ENCODE assay signal across 2 cellular contexts in genomic region chr3:184647405-184647936, GRCh38.
A peak's percentile ranks its signal among the peaks of the same experiment; 100 is the strongest.
TF ChIP-seq lines count a peak whose summit lies in the region.

No MANE protein-coding gene starts in this region.

TF ChIP-seq in liver, 16 proteins besides CTCF, POLR2A, EP300 and RAD21 (continued from another document):
- TF ChIP-seq REST (IDR thresholded peaks at IDR 0.05): no peak
- TF ChIP-seq NR2F2 (IDR thresholded peaks at IDR 0.05): peak; percentile 90
- no peak for TF ChIP-seq JUND (IDR thresholded peaks at IDR 0.05)
- TF ChIP-seq EGR1 (IDR thresholded peaks at IDR 0.05; ENCODE audit: low read depth in 2 of 2): no peak
- TF ChIP-seq YY1 (IDR thresholded peaks at IDR 0.05): no peak
- no peak for TF ChIP-seq HNF4A (conservative IDR thresholded peaks at IDR 0.05)
- TF ChIP-seq SP1 (IDR thresholded peaks at IDR 0.05): no peak
- no peak for TF ChIP-seq ZBTB33 (IDR thresholded peaks at IDR 0.05)
- TF ChIP-seq ATF3 (IDR thresholded peaks at IDR 0.05): no peak
- no peak for TF ChIP-seq GABPA (IDR thresholded peaks at IDR 0.05 in 1 of 2, conservative IDR thresholded peaks at IDR 0.05 in 1 of 2)
- TF ChIP-seq FOXA2 (IDR thresholded peaks at IDR 0.05): no peak
- TF ChIP-seq MAX (IDR thresholded peaks at IDR 0.05): no peak
- no peak for TF ChIP-seq HNF4G (IDR thresholded peaks at IDR 0.05)
- no peak for TF ChIP-seq FOXA1 (IDR thresholded peaks at IDR 0.05)

TF ChIP-seq in WTC11, 78 proteins besides CTCF, POLR2A, EP300 and RAD21 (continued from another document):
- TF ChIP-seq PRRX2 (CRISPR knock-in tag; IDR thresholded peaks at IDR 0.05) (no peak), USF2 (CRISPR knock-in tag; IDR thresholded peaks at IDR 0.05) (no peak), ZNF219 (CRISPR knock-in tag; IDR thresholded peaks at IDR 0.05; ENCODE audit: borderline replicate concordance) (no peak), ZNF671 (CRISPR knock-in tag; IDR thresholded peaks at IDR 0.05) (no peak), ZBTB21 (CRISPR knock-in tag; IDR thresholded peaks at IDR 0.05; ENCODE audit: borderline replicate concordance) (no peak)
